ENCODE assay signal across 19 cellular contexts in genomic region chr7:69701241-69701741, GRCh38.
A peak's percentile ranks its signal among the peaks of the same experiment; 100 is the strongest.
DNase-seq lines count a peak whose midpoint lies in the region; ATAC-seq, FAIRE-seq and TF ChIP-seq lines count a peak whose summit lies in the region.
"Had no signal": no experiment of that assay in that cellular context is flagged by ENCODE, and none has a peak within 500 bp of the region (broad histone marks: within the 10 kb centered on the region; RNA-seq: fewer than 3 reads in every experiment).

No MANE protein-coding gene starts in this region.

- peaks cover 80% of the 10 kb centered on the region for H3K4me1 Mint-ChIP-seq in endodermal cell
- H3K4me1 Mint-ChIP-seq in mesothelial cell of epicardium = peaks cover 35% of the 10 kb centered on the region

- no peak overlapping the region for H3K4me3 ChIP-seq in BLaER1
- H3K4me3 ChIP-seq in endodermal cell (ENCODE audit: low read length) = peak overlapping the region; percentile 25
- no peak overlapping the region for H3K4me3 ChIP-seq in upper lobe of right lung
- H3K4me3 ChIP-seq: GM12878 had no signal

- TF ChIP-seq CTCF in endodermal cell (conservative IDR thresholded peaks at IDR 0.05) = no peak
- TF ChIP-seq CTCF in upper lobe of right lung (IDR thresholded peaks at IDR 0.05) = no peak
- TF ChIP-seq CTCF in mesothelial cell of epicardium (IDR thresholded peaks at IDR 0.05; ENCODE audit: unreplicated experiment) = no peak

- 75 to 86% methylated on average over 4 to 6 of the region's 6 CpGs for WGBS in endodermal cell (ENCODE audit: insufficient coverage in 1 of 2, insufficient read length in 1 of 2), 2 experiments

- ATAC-seq in upper lobe of right lung = peak; percentile 46
- ATAC-seq: GM12878, HCT116 had no signal

- H3K4me3 Mint-ChIP-seq in endodermal cell = no peak overlapping the region
- no peak overlapping the region for H3K4me3 Mint-ChIP-seq in mesothelial cell of epicardium
- H3K4me3 Mint-ChIP-seq: CD14-positive monocyte; CD4-positive, alpha-beta memory T cell; IgD-negative memory B cell had no signal

- H3K9me3 Mint-ChIP-seq in endodermal cell (no peaks in the 10 kb centered on the region), mesothelial cell of epicardium (no peaks in the 10 kb centered on the region)
- H3K9me3 Mint-ChIP-seq: CD14-positive monocyte, IgD-negative memory B cell had no signal

- peak overlapping the region; percentile 43 for H3K27ac Mint-ChIP-seq in endodermal cell
- no peak overlapping the region for H3K27ac Mint-ChIP-seq in mesothelial cell of epicardium
- H3K27ac Mint-ChIP-seq: CD4-positive, alpha-beta memory T cell; IgD-negative memory B cell had no signal

- H3K27me3 ChIP-seq in BLaER1 = no peaks in the 10 kb centered on the region
- H3K27me3 ChIP-seq in endodermal cell (ENCODE audit: control insufficient read depth, insufficient read depth, low read length, poor library complexity, severe bottlenecking) = no peaks in the 10 kb centered on the region
- H3K27me3 ChIP-seq in upper lobe of right lung = no peaks in the 10 kb centered on the region
- H3K27me3 ChIP-seq: BE2C had no signal

- peaks cover 83% of the 10 kb centered on the region for H4K20me1 ChIP-seq in BLaER1

- FAIRE-seq in urothelium cell line (lab: Jason Lieb, UNC) = no peak
- FAIRE-seq: GM12878, HTR-8/SVneo had no signal

- H3K9ac ChIP-seq in BLaER1 (no peak overlapping the region), endodermal cell (ENCODE audit: extremely low read depth, low read length, poor library complexity, severe bottlenecking) (peak overlapping the region; percentile 16)

- H3K36me3 Mint-ChIP-seq in endodermal cell (ENCODE audit: low read depth) = no peaks in the 10 kb centered on the region
- H3K36me3 Mint-ChIP-seq in mesothelial cell of epicardium = no peaks in the 10 kb centered on the region
- H3K36me3 Mint-ChIP-seq: CD14-positive monocyte; CD4-positive, alpha-beta memory T cell; IgD-negative memory B cell had no signal

- intact Hi-C loops in upper lobe of right lung (cut with DNase I) = no loop called here

- H3K27ac ChIP-seq in BLaER1 (no peak overlapping the region), endodermal cell (ENCODE audit: low read depth, low read length) (no peak overlapping the region), upper lobe of right lung (no peak overlapping the region)

- peak; percentile 74 for DNase-seq in DMS79 (lab: John Stamatoyannopoulos, UW)
- DNase-seq in endodermal cell = no peak
- no peak for DNase-seq in upper lobe of right lung
- no peak for DNase-seq in mesothelial cell of epicardium (ENCODE audit: low spot score in 2 of 2, unreplicated experiment in 2 of 2)
- DNase-seq in urothelium cell line (ENCODE audit: low spot score) = no peak
- DNase-seq: ACHN; BE2C; CD4-positive, alpha-beta memory T cell; DMS153; DND-41; EL; GOT3; H7 had no signal

- 0 out of 2 replicates have a peak, but pooled peaks cover 8% of the 10 kb centered on the region for H3K36me3 ChIP-seq in BLaER1
- no peaks in the 10 kb centered on the region for H3K36me3 ChIP-seq in endodermal cell (ENCODE audit: control insufficient read depth, insufficient read depth, low read length)
- H3K36me3 ChIP-seq in upper lobe of right lung = no peaks in the 10 kb centered on the region
- H3K36me3 ChIP-seq: BE2C had no signal

- peak overlapping the region; percentile 27 for H3K4me2 ChIP-seq in BLaER1

- H3K4me1 ChIP-seq in BLaER1 = peaks cover 71% of the 10 kb centered on the region
- peaks cover 35% of the 10 kb centered on the region for H3K4me1 ChIP-seq in endodermal cell (ENCODE audit: control insufficient read depth, insufficient read depth, low read length)
- peaks cover 4% of the 10 kb centered on the region for H3K4me1 ChIP-seq in upper lobe of right lung

- H3K27me3 Mint-ChIP-seq in endodermal cell (ENCODE audit: insufficient read depth) = no peaks in the 10 kb centered on the region
- no peaks in the 10 kb centered on the region for H3K27me3 Mint-ChIP-seq in mesothelial cell of epicardium (ENCODE audit: low read depth)
- H3K27me3 Mint-ChIP-seq: IgD-negative memory B cell had no signal

- H3K9me3 ChIP-seq in BLaER1 (no peaks in the 10 kb centered on the region; the same call in 1 of the 2 replicates), endodermal cell (ENCODE audit: control insufficient read depth, low read length) (no peaks in the 10 kb centered on the region), upper lobe of right lung (no peaks in the 10 kb centered on the region)
- H3K9me3 ChIP-seq: BE2C had no signal
